27 cellular contexts compared by ENCODE assay signal in the genomic region with DNA sequence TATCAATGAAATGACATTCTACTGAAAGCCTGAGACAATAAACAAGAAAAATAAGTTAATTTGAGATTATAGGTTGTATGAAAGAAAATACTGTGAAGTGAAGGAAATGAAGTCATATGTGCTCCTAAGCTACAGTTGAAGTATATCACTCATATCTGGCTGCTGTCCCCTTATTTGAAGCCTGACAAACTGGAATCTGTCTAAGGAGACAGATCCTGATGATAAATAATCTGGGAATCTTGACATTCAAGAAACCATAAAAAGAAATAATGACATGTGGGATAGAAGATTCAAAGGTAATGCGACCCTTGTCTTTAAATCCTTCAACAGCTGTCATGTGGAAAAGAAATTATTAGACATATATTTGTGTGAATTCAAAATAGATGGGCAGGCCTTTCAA.
DNase-seq lines count a peak whose midpoint lies in the region; TF ChIP-seq lines count a peak whose summit lies in the region.
"Had no signal": no experiment of that assay in that cellular context is flagged by ENCODE, and none has a peak within 500 bp of the region (broad histone marks: within the 10 kb centered on the region; RNA-seq: fewer than 3 reads in every experiment).

No MANE protein-coding gene starts in this region.

- H4K20me1 ChIP-seq in neural cell (ENCODE audit: insufficient read depth), result no peaks in the 10 kb centered on the region
- H4K20me1 ChIP-seq: BLaER1; BLaER1 treated with 17β-estradiol and CSF1 and Interleukin-3, amounts not matched to agents 10 nM and 100 nM had no signal

- H3K9me3 ChIP-seq in neural cell (ENCODE audit: low read length), result no peaks in the 10 kb centered on the region
- H3K9me3 ChIP-seq: A549; BE2C; BLaER1; BLaER1 treated with 17β-estradiol and CSF1 and Interleukin-3, amounts not matched to agents 10 nM and 100 nM; Caco-2 had no signal

- H3K4me2 ChIP-seq in neural cell (ENCODE audit: low read length), result no peak overlapping the region
- H3K4me2 ChIP-seq: A549; BLaER1; BLaER1 treated with 17β-estradiol and CSF1 and Interleukin-3, amounts not matched to agents 10 nM and 100 nM had no signal

- no peak overlapping the region for H2AFZ ChIP-seq in neural cell (ENCODE audit: low read depth, low read length)

- no peaks in the 10 kb centered on the region for H3K27me3 ChIP-seq in neural cell (ENCODE audit: insufficient read depth, low read depth, low read length)
- H3K27me3 ChIP-seq: BE2C; BLaER1; BLaER1 treated with 17β-estradiol and CSF1 and Interleukin-3, amounts not matched to agents 10 nM and 100 nM had no signal

- no peaks in the 10 kb centered on the region for H3F3A ChIP-seq in neural cell (ENCODE audit: insufficient read depth, low read length, poor library complexity, severe bottlenecking)

- H3K9ac ChIP-seq in neural cell (ENCODE audit: low read length), result no peak overlapping the region
- H3K9ac ChIP-seq: BLaER1; BLaER1 treated with 17β-estradiol and CSF1 and Interleukin-3, amounts not matched to agents 10 nM and 100 nM had no signal

- H3K9me2 ChIP-seq in neural cell (ENCODE audit: insufficient read depth, low read length), result no peaks in the 10 kb centered on the region

- no peaks in the 10 kb centered on the region for H3K36me3 ChIP-seq in neural cell (ENCODE audit: insufficient read depth, low read length)
- H3K36me3 ChIP-seq: BE2C; BLaER1; BLaER1 treated with 17β-estradiol and CSF1 and Interleukin-3, amounts not matched to agents 10 nM and 100 nM had no signal

- no peak for DNase-seq in middle frontal gyrus (ENCODE audit: extremely low spot score, low spot score)
- DNase-seq: 8988T; ACHN; AML-193; BE2C; C1 segment of cervical spinal cord; Caco-2; Calu3; CD4-positive, alpha-beta memory T cell; CD4-positive, alpha-beta T cell; CD4-positive, CD25-positive, alpha-beta regulatory T cell; CD8-positive, alpha-beta memory T cell; CD8-positive, alpha-beta T cell; COR-L47; DMS 273 treated with DMSO at 0.1 percent for 48 hours; DMS153; DMS53; DMS79; DMS79 treated with DMSO at 0.1 percent for 48 hours; DND-41; EL had no signal

- TF ChIP-seq EP300 in neural cell (conservative IDR thresholded peaks at IDR 0.05; ENCODE audit: poor library complexity, severe bottlenecking), result peak; percentile 99

- H3K79me2 ChIP-seq in neural cell (replicated peaks; ENCODE audit: insufficient read depth, low read length), result no peaks in the 10 kb centered on the region

- no peak for TF ChIP-seq CTCF in neural cell (IDR thresholded peaks at IDR 0.05; ENCODE audit: poor library complexity, severe bottlenecking)

- no peak overlapping the region for H3K4me3 ChIP-seq in neural cell (ENCODE audit: low read length)
- H3K4me3 ChIP-seq: A549; BLaER1; BLaER1 treated with 17β-estradiol and CSF1 and Interleukin-3, amounts not matched to agents 10 nM and 100 nM had no signal

- no peak for TF ChIP-seq RAD21 in neural cell (conservative IDR thresholded peaks at IDR 0.05)

- peak overlapping the region; percentile 68 for H3K27ac ChIP-seq in neural cell (ENCODE audit: low read length)
- H3K27ac ChIP-seq: 22Rv1; A549; BLaER1; BLaER1 treated with 17β-estradiol and CSF1 and Interleukin-3, amounts not matched to agents 10 nM and 100 nM; C4-2B had no signal

TF ChIP-seq in neural cell, 6 proteins besides CTCF, POLR2A, EP300 and RAD21:
- TF ChIP-seq TAF1 (IDR thresholded peaks at IDR 0.05; ENCODE audit: low read depth) (no peak), POLR2AphosphoS5 (IDR thresholded peaks at IDR 0.05) (peak; percentile 64), MXI1 (conservative IDR thresholded peaks at IDR 0.05; ENCODE audit: poor library complexity, severe bottlenecking) (no peak), EZH2 (IDR thresholded peaks at IDR 0.05; ENCODE audit: borderline replicate concordance, insufficient read depth, low read length, poor library complexity, severe bottlenecking) (no peak), SMC3 (conservative IDR thresholded peaks at IDR 0.05; ENCODE audit: poor library complexity) (no peak)
- TF ChIP-seq, protein P1, sequence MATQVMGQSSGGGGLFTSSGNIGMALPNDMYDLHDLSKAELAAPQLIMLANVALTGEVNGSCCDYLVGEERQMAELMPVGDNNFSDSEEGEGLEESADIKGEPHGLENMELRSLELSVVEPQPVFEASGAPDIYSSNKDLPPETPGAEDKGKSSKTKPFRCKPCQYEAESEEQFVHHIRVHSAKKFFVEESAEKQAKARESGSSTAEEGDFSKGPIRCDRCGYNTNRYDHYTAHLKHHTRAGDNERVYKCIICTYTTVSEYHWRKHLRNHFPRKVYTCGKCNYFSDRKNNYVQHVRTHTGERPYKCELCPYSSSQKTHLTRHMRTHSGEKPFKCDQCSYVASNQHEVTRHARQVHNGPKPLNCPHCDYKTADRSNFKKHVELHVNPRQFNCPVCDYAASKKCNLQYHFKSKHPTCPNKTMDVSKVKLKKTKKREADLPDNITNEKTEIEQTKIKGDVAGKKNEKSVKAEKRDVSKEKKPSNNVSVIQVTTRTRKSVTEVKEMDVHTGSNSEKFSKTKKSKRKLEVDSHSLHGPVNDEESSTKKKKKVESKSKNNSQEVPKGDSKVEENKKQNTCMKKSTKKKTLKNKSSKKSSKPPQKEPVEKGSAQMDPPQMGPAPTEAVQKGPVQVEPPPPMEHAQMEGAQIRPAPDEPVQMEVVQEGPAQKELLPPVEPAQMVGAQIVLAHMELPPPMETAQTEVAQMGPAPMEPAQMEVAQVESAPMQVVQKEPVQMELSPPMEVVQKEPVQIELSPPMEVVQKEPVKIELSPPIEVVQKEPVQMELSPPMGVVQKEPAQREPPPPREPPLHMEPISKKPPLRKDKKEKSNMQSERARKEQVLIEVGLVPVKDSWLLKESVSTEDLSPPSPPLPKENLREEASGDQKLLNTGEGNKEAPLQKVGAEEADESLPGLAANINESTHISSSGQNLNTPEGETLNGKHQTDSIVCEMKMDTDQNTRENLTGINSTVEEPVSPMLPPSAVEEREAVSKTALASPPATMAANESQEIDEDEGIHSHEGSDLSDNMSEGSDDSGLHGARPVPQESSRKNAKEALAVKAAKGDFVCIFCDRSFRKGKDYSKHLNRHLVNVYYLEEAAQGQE (IDR thresholded peaks at IDR 0.05; ENCODE audit: borderline replicate concordance), result peak; percentile 98
